ENCODE assay signal across 9 cellular contexts in genomic region chr12:54284070-54284780, GRCh38. TPM values are rescaled to one million over a fixed set of nuclear protein-coding genes. Genes with fewer than 3 reads are reported as not detected.
DNase-seq lines count a peak whose midpoint lies in the region; ATAC-seq, FAIRE-seq and TF ChIP-seq lines count a peak whose summit lies in the region.
"Not testable (repeated sequence)": the region's sequence is repeated elsewhere in the genome, so short reads cannot be mapped to it uniquely, and the experiment has no call there.
"Had no signal": no experiment of that assay in that cellular context is flagged by ENCODE, and none has a peak within 500 bp of the region (broad histone marks: within the 10 kb centered on the region; RNA-seq: fewer than 3 reads in every experiment).

No MANE protein-coding gene starts in this region.

- not testable (repeated sequence) for ATAC-seq in CD4-positive, alpha-beta T cell (ENCODE audit: poor library complexity)

- H3K9me3 Mint-ChIP-seq in CD4-positive, alpha-beta T cell, result not testable (repeated sequence)

- H3K4me1 ChIP-seq in HUES64 (ENCODE audit: insufficient read depth, low read length) (peaks cover 16% of the 10 kb centered on the region; the same call in 1 of the 2 replicates), adipocyte (ENCODE audit: control insufficient read depth, insufficient read depth, low read length) (peaks cover 42% of the 10 kb centered on the region), kidney (ENCODE audit: control insufficient read depth in 1 of 2, insufficient read depth in 1 of 2, low read depth in 1 of 2, low read length in 2 of 2) (peaks cover 14 to 19% of the 10 kb centered on the region in 2 donors), neutrophil (ENCODE audit: control insufficient read depth in 1 of 2, insufficient read depth in 1 of 2, low read depth in 1 of 2, low read length in 1 of 2) (peaks cover 86 to 91% of the 10 kb centered on the region in 2 experiments), transverse colon (peaks cover 39 to 70% (median 67%) of the 10 kb centered on the region in 4 donors)

- H3K4me3 ChIP-seq in HUES64 (ENCODE audit: low read length) (peak overlapping the region; percentile 93), SK-N-MC (peak overlapping the region; percentile 100), adipocyte (ENCODE audit: low read length) (peak overlapping the region; percentile 96), epithelial cell of esophagus (ENCODE audit: low read length) (peak overlapping the region; percentile 98), kidney (ENCODE audit: low read length in 2 of 2) (peak overlapping the region; percentile 14 to 95), transverse colon (peak overlapping the region in 2 of 4 donors; percentile 10 to 90)
- H3K4me3 ChIP-seq in neutrophil (ENCODE audit: low read depth in 1 of 2, low read length in 1 of 2), result not testable (repeated sequence)

- FAIRE-seq in kidney (lab: Jason Lieb, UNC), result not testable (repeated sequence)

- CTCF ChIA-PET in CD4-positive, alpha-beta T cell (lab: Charles Lee), result interaction anchor here (1.4 kb wide), 1 partner anchor 115 kb away, joined by 3 read pairs; no protein-coding TSS in a partner anchor

- peak overlapping the region; percentile 100 for H3K9ac ChIP-seq in HUES64 (ENCODE audit: low read depth, low read length)
- peak overlapping the region; percentile 100 for H3K9ac ChIP-seq in SK-N-MC (ENCODE audit: insufficient read length)
- H3K9ac ChIP-seq in adipocyte (ENCODE audit: low read length), result peak overlapping the region; percentile 100
- H3K9ac ChIP-seq in kidney (ENCODE audit: low read length in 2 of 2), result peak overlapping the region in 1 of 2 donors; percentile 49

- not testable (repeated sequence) for TF ChIP-seq POLR2A in transverse colon (IDR thresholded peaks at IDR 0.05)

- H3K4me1 Mint-ChIP-seq in CD4-positive, alpha-beta T cell (ENCODE audit: low read depth), result not testable (repeated sequence)

- POLR2A ChIA-PET in CD4-positive, alpha-beta T cell (lab: Charles Lee), result interaction anchor here (0.9 to 1.3 kb wide), 5 partner anchors 9 to 75 kb away, joined by 3 to 6 read pairs (median 3); partner anchors contain the start of gene COPZ1

- not testable (repeated sequence) for H3K36me3 Mint-ChIP-seq in CD4-positive, alpha-beta T cell (ENCODE audit: low read depth)

- not testable (repeated sequence) for DNase-seq in CD4-positive, alpha-beta T cell; SK-N-MC (ENCODE audit: low read depth, low spot score); adipocyte (ENCODE audit: low read depth); epithelial cell of esophagus (ENCODE audit: low read depth); kidney; transverse colon

- H3K36me3 ChIP-seq in HUES64 (ENCODE audit: insufficient read depth, low read length) (peaks cover 76% of the 10 kb centered on the region), SK-N-MC (ENCODE audit: insufficient read depth, low read length) (peaks cover 77% of the 10 kb centered on the region), adipocyte (ENCODE audit: control insufficient read depth, insufficient read depth, low read length, severe bottlenecking) (peaks cover 71% of the 10 kb centered on the region), kidney (ENCODE audit: control insufficient read depth in 1 of 2, insufficient read depth in 2 of 2, low read length in 2 of 2) (peaks cover 42 to 60% of the 10 kb centered on the region in 2 donors), neutrophil (peaks cover 70% of the 10 kb centered on the region), transverse colon (peaks cover 0 to 40% (median 20%) of the 10 kb centered on the region in 4 donors)

- H3K27me3 Mint-ChIP-seq in CD4-positive, alpha-beta T cell, result not testable (repeated sequence)

- not testable (repeated sequence) for H3K9me3 ChIP-seq in CD4-positive, alpha-beta T cell (ENCODE audit: control insufficient read depth, low read length); HUES64 (ENCODE audit: insufficient read depth, low read depth, low read length); SK-N-MC (ENCODE audit: low read depth, low read length); adipocyte (ENCODE audit: control insufficient read depth, low read length); kidney (ENCODE audit: control insufficient read depth in 1 of 2, low read length in 2 of 2); neutrophil; transverse colon

- 88% methylated on average over 1 of the region's 2 CpGs for WGBS in HUES64
- WGBS in transverse colon (ENCODE audit: low coverage in 1 of 2), 2 donors, result 26 to 31% methylated on average over 1 to 2 of the region's 2 CpGs

- peak overlapping the region; percentile 14 for H3K27ac Mint-ChIP-seq in CD4-positive, alpha-beta T cell

- H3K4me3 Mint-ChIP-seq in CD4-positive, alpha-beta T cell, result peak overlapping the region; percentile 49

- TF ChIP-seq CTCF in CD4-positive, alpha-beta T cell (IDR thresholded peaks at IDR 0.05); epithelial cell of esophagus (IDR thresholded peaks at IDR 0.05; ENCODE audit: insufficient read depth, low read depth, low read length, missing control alignments); kidney (IDR thresholded peaks at IDR 0.05; ENCODE audit: borderline replicate concordance, extremely low read depth, insufficient read depth); neutrophil (IDR thresholded peaks at IDR 0.05); transverse colon (IDR thresholded peaks at IDR 0.05): not testable (repeated sequence)

- H3K27me3 ChIP-seq in CD4-positive, alpha-beta T cell (ENCODE audit: control insufficient read depth, insufficient read depth, low read length); HUES64 (ENCODE audit: insufficient read depth, low read length); adipocyte (replicated peaks; ENCODE audit: control insufficient read depth, insufficient read depth, low read length); neutrophil; transverse colon: not testable (repeated sequence)

- intact Hi-C loops in CD4-positive, alpha-beta T cell (cut with DNase I, micrococcal nuclease); kidney (cut with DNase I); transverse colon (cut with DNase I; ENCODE audit: low total_unique reads): not testable (repeated sequence)

- not testable (repeated sequence) for TF ChIP-seq EP300 in transverse colon (IDR thresholded peaks at IDR 0.05; ENCODE audit: low read depth)

- in situ Hi-C loops in transverse colon (cut with MboI; ENCODE audit: low pct_ligation_motif_present in 1 of 4, low pct_unique_long_range_greater_than_20kb in 1 of 4, low sequenced_read_pairs in 3 of 4), result not testable (repeated sequence)

- not testable (repeated sequence) for H3K27ac ChIP-seq in CD4-positive, alpha-beta T cell (ENCODE audit: low read depth, low read length)
- H3K27ac ChIP-seq in HUES64 (ENCODE audit: low read depth, low read length), result peak overlapping the region; percentile 55; the same call in 1 of the 2 replicates
- peak overlapping the region; percentile 76 for H3K27ac ChIP-seq in SK-N-MC
- H3K27ac ChIP-seq in kidney (ENCODE audit: low read depth in 2 of 2, low read length in 2 of 2), result peak overlapping the region in 1 of 2 donors; percentile 7
- H3K27ac ChIP-seq in neutrophil, result peak overlapping the region; percentile 46
- H3K27ac ChIP-seq in transverse colon, result peak overlapping the region in 3 of 4 donors; percentile 86 to 95 (median 91)

RNA-seq across cellular contexts. Expression of gene HNRNPA1, which starts 3.7 kb away (rescaled TPM):
- 1,000 to 10,000 TPM; 1,969 to 1,994 TPM for total RNA-seq in CD4-positive, alpha-beta T cell
- 2,281 TPM for polyA plus RNA-seq in HUES64 (2013, experiment 1 of 2)
- 2,616 TPM for polyA plus RNA-seq in HUES64 (2013, experiment 2 of 2)
- 964 TPM for total RNA-seq in kidney
- 648 TPM for polyA plus RNA-seq in kidney (ENCODE audit: insufficient read depth, low read depth, low replicate concordance)
- 100 to 1,000 TPM; 104 to 747 (median 326) TPM for total RNA-seq in transverse colon

RNA-seq across cellular contexts. Expression of gene CBX5, which starts 4.3 kb away (rescaled TPM):
- total RNA-seq in CD4-positive, alpha-beta T cell, result 10 to 100 TPM; 38.8 to 38.9 TPM
- polyA plus RNA-seq in HUES64 (2013, experiment 1 of 2), result 84.3 TPM
- 96.8 TPM for polyA plus RNA-seq in HUES64 (2013, experiment 2 of 2)
- total RNA-seq in kidney (112 TPM), transverse colon (10 to 100 TPM; 18.9 to 28.8 (median 22.8) TPM)
- polyA plus RNA-seq in kidney (ENCODE audit: insufficient read depth, low read depth, low replicate concordance), result 15.0 TPM

RNA-seq across cellular contexts. Expression of gene NFE2, which starts 16.6 kb away (rescaled TPM):
- under 1 TPM in 1 of 2 experiments, not detected in 1; 0.20 TPM for total RNA-seq in CD4-positive, alpha-beta T cell
- polyA plus RNA-seq in HUES64 (2013, experiment 1 of 2), result 1.3 TPM
- 2.3 TPM for polyA plus RNA-seq in HUES64 (2013, experiment 2 of 2)
- 1.6 TPM for total RNA-seq in kidney
- polyA plus RNA-seq in kidney (ENCODE audit: insufficient read depth, low read depth, low replicate concordance), result not detected
- not detected for total RNA-seq in transverse colon
- total RNA-seq: activated CD8-positive, alpha-beta T cell treated with anti-CD3 and anti-CD28 coated beads for 36 hours had no signal

RNA-seq across cellular contexts. Expression of gene COPZ1, which starts 40.7 kb away (rescaled TPM):
- 10 to 100 TPM; 31.2 to 33.9 TPM for total RNA-seq in CD4-positive, alpha-beta T cell
- polyA plus RNA-seq in HUES64 (2013, experiment 1 of 2), result 74.1 TPM
- polyA plus RNA-seq in HUES64 (2013, experiment 2 of 2), result 82.3 TPM
- 141 TPM for total RNA-seq in kidney
- 181 TPM for polyA plus RNA-seq in kidney (ENCODE audit: insufficient read depth, low read depth, low replicate concordance)
- total RNA-seq in transverse colon, result 10 to 100 TPM; 25.8 to 79.6 (median 63.6) TPM
